ENCODE assay signal across 6 cellular contexts in genomic region chr4:81479573-81479972, GRCh38. TPM values are rescaled to one million over a fixed set of nuclear protein-coding genes. Genes with fewer than 3 reads are reported as not detected.
DNase-seq lines count a peak whose midpoint lies in the region; ATAC-seq, FAIRE-seq and TF ChIP-seq lines count a peak whose summit lies in the region.
"Not testable (repeated sequence)": the region's sequence is repeated elsewhere in the genome, so short reads cannot be mapped to it uniquely, and the experiment has no call there.
"Had no signal": no experiment of that assay in that cellular context is flagged by ENCODE, and none has a peak within 500 bp of the region (broad histone marks: within the 10 kb centered on the region; RNA-seq: fewer than 3 reads in every experiment).

No MANE protein-coding gene starts in this region.

- FAIRE-seq in K562 (lab: Jason Lieb, UNC) = not testable (repeated sequence)

- TF ChIP-seq RAD21 in K562 (CRISPR knock-in tag; conservative IDR thresholded peaks at IDR 0.05 in 1 of 2, IDR thresholded peaks at IDR 0.05 in 1 of 2) = not testable (repeated sequence)

- H3K9ac ChIP-seq in K562 (ENCODE audit: insufficient read depth in 1 of 2, low read depth in 2 of 2, low read length in 2 of 2) = not testable (repeated sequence)

- POLR2A ChIA-PET in HEK293 (lab: Yijun Ruan, JAX); activated B cell treated with CpG ODN at 0.5 μM for 24 hours (lab: Charles Lee); K562 (lab: Yijun Ruan, JAX): not testable (repeated sequence)

- H3K27ac ChIP-seq in HEK293 (ENCODE audit: extremely low read depth, low read depth, low read length); K562 (ENCODE audit: extremely low read depth, low read depth, low read length): not testable (repeated sequence)

- not testable (repeated sequence) for TF ChIP-seq POLR2A in K562 (conservative IDR thresholded peaks at IDR 0.05)

- in situ Hi-C loops in K562 (cut with MboI) = not testable (repeated sequence)

- H3K9me3 ChIP-seq in HEK293 (ENCODE audit: control insufficient read depth, insufficient read depth, low read depth, low read length); K562 (replicated peaks; ENCODE audit: control insufficient read depth, insufficient read depth, low read depth, low read length): not testable (repeated sequence)

- H3K9me3 Mint-ChIP-seq in activated B cell treated with CpG ODN at 0.5 μM for 24 hours = not testable (repeated sequence)

- DNase-seq in activated B cell treated with CpG ODN at 0.5 μM for 24 hours; K562 (ENCODE audit: extremely low read depth in 1 of 4, low spot score in 3 of 4): not testable (repeated sequence)

- 4% methylated on average over 2 of the region's 2 CpGs for WGBS in K562 (ENCODE audit: insufficient coverage, low coverage, missing lambda C conversion rate)

- not testable (repeated sequence) for H3K27me3 Mint-ChIP-seq in activated B cell treated with CpG ODN at 0.5 μM for 24 hours

- H3K9me1 ChIP-seq in K562 (ENCODE audit: control insufficient read depth, insufficient read depth, low read length) = not testable (repeated sequence)

- H4K20me1 ChIP-seq in K562 (replicated peaks; ENCODE audit: control insufficient read depth, insufficient read depth, low read length) = not testable (repeated sequence)

- intact Hi-C loops in activated B cell treated with CpG ODN at 0.5 μM for 24 hours (cut with micrococcal nuclease); K562 (cut with micrococcal nuclease): not testable (repeated sequence)

- not testable (repeated sequence) for TF ChIP-seq EP300 in K562 (IDR thresholded peaks at IDR 0.05; ENCODE audit: low read length)

- not testable (repeated sequence) for H3K4me2 ChIP-seq in K562 (ENCODE audit: insufficient read depth, low read length)

- H3K4me1 Mint-ChIP-seq in activated B cell treated with CpG ODN at 0.5 μM for 24 hours = peaks cover 15% of the 10 kb centered on the region

- not testable (repeated sequence) for H3K27me3 ChIP-seq in K562 (ENCODE audit: control insufficient read depth in 2 of 2, insufficient read depth in 2 of 2, low read length in 2 of 2)

- not testable (repeated sequence) for H3K36me3 Mint-ChIP-seq in activated B cell treated with CpG ODN at 0.5 μM for 24 hours (ENCODE audit: low read depth)

- BruUV-seq in K562 (replicated peaks; lab: Mats Ljungman, UMichigan) = not testable (repeated sequence)

- not testable (repeated sequence) for H3K36me3 ChIP-seq in HEK293 (ENCODE audit: control insufficient read depth in 2 of 2, insufficient read depth in 1 of 2, low read length in 2 of 2); K562 (ENCODE audit: control insufficient read depth, insufficient read depth, low read length)

- not testable (repeated sequence) for H3K79me2 ChIP-seq in K562 (ENCODE audit: control insufficient read depth, insufficient read depth, low read length)

- H3K4me3 ChIP-seq in HEK293 (ENCODE audit: low read depth, low read length); K562: not testable (repeated sequence)

- not testable (repeated sequence) for H3K4me3 Mint-ChIP-seq in activated B cell treated with CpG ODN at 0.5 μM for 24 hours

- CTCF ChIA-PET in HEK293 (lab: Yijun Ruan, JAX); activated B cell treated with CpG ODN at 0.5 μM for 24 hours (lab: Charles Lee); K562 (lab: Yijun Ruan, JAX; ENCODE audit: low intra/inter-chr PET ratio): not testable (repeated sequence)

- not testable (repeated sequence) for H2AFZ ChIP-seq in K562 (ENCODE audit: low read depth, low read length)

- ATAC-seq in activated B cell treated with CpG ODN at 0.5 μM for 24 hours (ENCODE audit: low read depth); K562: not testable (repeated sequence)

- H3K27ac Mint-ChIP-seq in activated B cell treated with CpG ODN at 0.5 μM for 24 hours = peak overlapping the region; percentile 5

- H3K4me1 ChIP-seq in HEK293 (ENCODE audit: control insufficient read depth, insufficient read depth, low read length); K562 (replicated peaks in 1 of 2; ENCODE audit: control insufficient read depth in 2 of 2, insufficient read depth in 2 of 2, low read length in 2 of 2): not testable (repeated sequence)

- not testable (repeated sequence) for TF ChIP-seq CTCF in HEK293 (tag by site-specific recombination; IDR thresholded peaks at IDR 0.05); activated B cell treated with CpG ODN at 0.5 μM for 24 hours (IDR thresholded peaks at IDR 0.05); K562 (IDR thresholded peaks at IDR 0.05 in 2 of 3, conservative IDR thresholded peaks at IDR 0.05 in 1 of 3; ENCODE audit: insufficient read depth in 2 of 3, low read depth in 1 of 3, low read length in 3 of 3)

TF ChIP-seq in HEK293, 187 proteins besides CTCF, POLR2A, EP300 and RAD21:
- TF ChIP-seq ZNF146 (tag by site-specific recombination; IDR thresholded peaks at IDR 0.05) = peak; percentile 60

TF ChIP-seq in K562, 482 proteins besides CTCF, POLR2A, EP300 and RAD21:
- TF ChIP-seq ZNF146 (CRISPR knock-in tag; IDR thresholded peaks at IDR 0.05; ENCODE audit: unreplicated experiment) = peak; percentile 73

RNA-seq across cellular contexts. Expression of gene RASGEF1B, which starts 7.9 kb away (rescaled TPM):
- total RNA-seq in activated B cell treated with CpG ODN at 0.5 μM for 24 hours = 40.2 and 43.7 TPM in 2 replicates
- 0.84 and 1.1 TPM in 2 replicates for total RNA-seq in K562 (2011; cell fraction: chromatin; rRNA removed; ENCODE audit: low replicate concordance)
- 0.50 and 1.1 TPM in 2 replicates for total RNA-seq in K562 (2011; cell fraction: nucleolus; rRNA removed)
- total RNA-seq in K562 (2011; cell fraction: nucleoplasm; rRNA removed) = 1.0 and 1.6 TPM in 2 replicates
- total RNA-seq in K562 (2014; rRNA removed) = 0.08 and 0.23 TPM in 2 replicates
- 0.15 and 0.38 TPM in 2 replicates for total RNA-seq in K562 (2014; rRNA removed; fragmentation: Illumina TruSeq; extraction: Trizol)
- 0.33 and 0.41 TPM in 2 replicates for total RNA-seq in K562 (2015; rRNA removed; fragmentation: Illumina TruSeq; extraction: Trizol)
- total RNA-seq in K562 (2021) = 0.35 and 0.42 TPM in 2 replicates
- polyA plus RNA-seq in K562 (2011; rRNA removed) = 0.57 and 0.76 TPM in 2 replicates
- 0.19 and 0.72 TPM in 2 replicates for polyA plus RNA-seq in K562 (2011; cell fraction: cytosol; rRNA removed)
- 1.2 and 1.7 TPM in 2 replicates for polyA plus RNA-seq in K562 (2011; cell fraction: nucleus; rRNA removed)
- polyA plus RNA-seq in K562 (2012) = 0.26 and 0.27 TPM in 2 replicates
- 0.10 and 0.22 TPM in 2 replicates for polyA plus RNA-seq in K562 (2014; fragmentation: Illumina TruSeq; extraction: Trizol)
- polyA plus RNA-seq in K562 (2014; fragmentation: Nextera tagmentation; extraction: Ambion mirVana) = under 1 TPM; 0.04 to 0.20 TPM
- 0.12 and 0.35 TPM in 2 replicates for polyA plus RNA-seq in K562 (2014; rRNA removed)
- 1.9 and 4.0 TPM in 2 replicates for polyA minus RNA-seq in K562 (2011; rRNA and poly(A)+ RNA removed)
- 1.3 and 1.7 TPM in 2 replicates for polyA minus RNA-seq in K562 (2011; cell fraction: cytosol; rRNA and poly(A)+ RNA removed)
- 1.9 and 4.8 TPM in 2 replicates for polyA minus RNA-seq in K562 (2011; cell fraction: nucleus; rRNA and poly(A)+ RNA removed)
- total RNA-seq: A172 had no signal
- polyA plus RNA-seq: AG04450, BJ had no signal

Comparison
In these comparisons a context has a peak if more than half of its experiments do, and no peak if none do; other contexts are left out.
1. RNA of gene RASGEF1B, which starts 7.9 kb away (total RNA-seq): 40.2 to 43.7 TPM in activated B cell treated with CpG ODN at 0.5 μM for 24 hours; 0.08 to 1.6 TPM in K562; every median in the first group is over 10 times any median in the second.